In genomic region chr14:95265106-95266094, GRCh38 we compare ENCODE assay signal across 8 cellular contexts. TPM values are rescaled to one million over a fixed set of nuclear protein-coding genes. Genes with fewer than 3 reads are reported as not detected.
DNase-seq lines count a peak whose midpoint lies in the region; ATAC-seq lines count a peak whose summit lies in the region.

No MANE protein-coding gene starts in this region.

- H3K27me3 Mint-ChIP-seq in activated naive CD8-positive, alpha-beta T cell = no peaks in the 10 kb centered on the region

- H3K4me3 Mint-ChIP-seq in activated naive CD8-positive, alpha-beta T cell = peak overlapping the region; percentile 21

- ATAC-seq in GM19395 (IDR thresholded peaks at IDR 0.05; ENCODE audit: unreplicated experiment) (peak; percentile 95), HG03439 (IDR thresholded peaks at IDR 0.05; ENCODE audit: unreplicated experiment) (peak; percentile 89)

- H3K36me3 Mint-ChIP-seq in activated naive CD8-positive, alpha-beta T cell = no peaks in the 10 kb centered on the region

- DNase-seq in Caki2 (ENCODE audit: low read depth) (peak; percentile 96), NCI-H82 (lab: John Stamatoyannopoulos, UW) (peak; percentile 93), iPS-NIHi11 (ENCODE audit: low spot score) (peak; percentile 39), cortex of kidney (lab: John Stamatoyannopoulos, UW) (no peak)
- DNase-seq in stimulated activated CD4-positive, alpha-beta T cell treated with anti-CD3 and anti-CD28 coated beads, Interleukin-1b, Interleukin-23, amount 100 ng/mL, for 48 hours = peak; percentile 74

- peaks cover 42% of the 10 kb centered on the region for H3K4me1 Mint-ChIP-seq in activated naive CD8-positive, alpha-beta T cell (ENCODE audit: low read depth)

- peak overlapping the region; percentile 74 for H3K27ac Mint-ChIP-seq in activated naive CD8-positive, alpha-beta T cell

- in situ Hi-C loops in Caki2 (cut with HindIII; ENCODE audit: low pct_unique_long_range_greater_than_20kb, low sequenced_read_pairs) = no loop called here

- H3K9me3 Mint-ChIP-seq in activated naive CD8-positive, alpha-beta T cell (ENCODE audit: low read depth) = no peaks in the 10 kb centered on the region

RNA-seq across cellular contexts. Expression of gene CLMN, which starts 54.3 kb away (rescaled TPM):
- 4.3 and 6.0 TPM in 2 replicates for total RNA-seq in Caki2 (2014; rRNA removed; shearing (Covaris generic); ENCODE audit: low replicate concordance)
